In genomic region chr2:61623747-61624146, GRCh38 we compare ENCODE assay signal across 34 cellular contexts.
"Had no signal": no experiment of that assay in that cellular context is flagged by ENCODE, and none has a peak within 500 bp of the region (broad histone marks: within the 10 kb centered on the region; RNA-seq: fewer than 3 reads in every experiment).

No MANE protein-coding gene starts in this region.

- H3K27me3 Mint-ChIP-seq: activated naive CD4-positive, alpha-beta T cell treated with anti-CD3 and anti-CD28 coated beads, Interleukin-2, amount 10 ng/mL, durations not matched to agents 7 days and 5 days; activated naive CD4-positive, alpha-beta T cell treated with anti-CD3 and anti-CD28 coated beads, Interleukin-2, amount 50 U/mL, for 24 hours; activated naive CD8-positive, alpha-beta T cell; activated naive CD8-positive, alpha-beta T cell treated with anti-CD3 and anti-CD28 coated beads for 36 hours; activated naive CD8-positive, alpha-beta T cell treated with anti-CD3 and anti-CD28 coated beads, Interleukin-2, amount 10 ng/mL, durations not matched to agents 7 days and 5 days; activated naive CD8-positive, alpha-beta T cell treated with anti-CD3 and anti-CD28 coated beads, Interleukin-2, amount 50 U/mL, for 24 hours; activated T-cell treated with anti-CD3 and anti-CD28 coated beads, Interleukin-2, amount 50 U/mL, for 24 hours; activated T-helper 17 cell treated with anti-CD3 and anti-CD28 coated beads, Interleukin-2, amount 50 U/mL, for 72 hours; brain; central memory CD8-positive, alpha-beta T cell had no signal

- H3K4me1 Mint-ChIP-seq: activated naive CD4-positive, alpha-beta T cell treated with anti-CD3 and anti-CD28 coated beads, Interleukin-2, amount 10 ng/mL, durations not matched to agents 7 days and 5 days; activated naive CD4-positive, alpha-beta T cell treated with anti-CD3 and anti-CD28 coated beads, Interleukin-2, amount 50 U/mL, for 24 hours; activated naive CD8-positive, alpha-beta T cell treated with anti-CD3 and anti-CD28 coated beads, Interleukin-2, amount 10 ng/mL, durations not matched to agents 7 days and 5 days; activated T-helper 17 cell treated with anti-CD3 and anti-CD28 coated beads, Interleukin-2, amount 50 U/mL, for 72 hours; brain; central memory CD8-positive, alpha-beta T cell had no signal

- H3K9me3 Mint-ChIP-seq: activated naive CD4-positive, alpha-beta T cell treated with anti-CD3 and anti-CD28 coated beads for 36 hours; activated naive CD4-positive, alpha-beta T cell treated with anti-CD3 and anti-CD28 coated beads, Interleukin-2, amount 10 ng/mL, durations not matched to agents 7 days and 5 days; activated naive CD4-positive, alpha-beta T cell treated with anti-CD3 and anti-CD28 coated beads, Interleukin-2, amount 50 U/mL, for 24 hours; activated naive CD4-positive, alpha-beta T cell treated with anti-CD3 and anti-CD28 coated beads, Interleukin-2, amount 50 U/mL, for 72 hours; activated naive CD8-positive, alpha-beta T cell treated with anti-CD3 and anti-CD28 coated beads for 36 hours; activated naive CD8-positive, alpha-beta T cell treated with anti-CD3 and anti-CD28 coated beads, Interleukin-2, amount 10 ng/mL, durations not matched to agents 7 days and 5 days; activated naive CD8-positive, alpha-beta T cell treated with anti-CD3 and anti-CD28 coated beads, Interleukin-2, amount 50 U/mL, for 24 hours; activated T-cell treated with anti-CD3 and anti-CD28 coated beads, Interleukin-2, amount 50 U/mL, for 24 hours; activated T-cell treated with anti-CD3 and anti-CD28 coated beads, Interleukin-2, amount 50 U/mL, for 4 hours; activated T-cell treated with anti-CD3 and anti-CD28 coated beads, Interleukin-2, amount 50 U/mL, for 72 hours; activated T-helper 1 cell treated with anti-CD3 and anti-CD28 coated beads, Interleukin-12 subunit alpha, Interleukin-12 subunit beta, Interleukin-2, Interleukin-4 antibody, amounts not matched to agents 30 ng/mL and 10 ng/mL and 1 ng/mL, durations not matched to agents 14 hours and 24 hours and 36 hours; activated T-helper 17 cell treated with anti-CD3 and anti-CD28 coated beads, Interleukin-2, amount 50 U/mL, for 72 hours; activated T-helper 2 cell treated with anti-CD3 and anti-CD28 coated beads, Interferon-gamma antibody, Interleukin-2, Interleukin-4, amounts not matched to agents 10 μg/mL and 5 μg/mL and 100 μg/mL, durations not matched to agents 14 hours and 24 hours and 36 hours; central memory CD8-positive, alpha-beta T cell had no signal

- H3K4me3 Mint-ChIP-seq: activated naive CD4-positive, alpha-beta T cell treated with anti-CD3 and anti-CD28 coated beads for 36 hours; activated naive CD4-positive, alpha-beta T cell treated with anti-CD3 and anti-CD28 coated beads, Interleukin-2, amount 10 ng/mL, durations not matched to agents 7 days and 5 days; activated naive CD4-positive, alpha-beta T cell treated with anti-CD3 and anti-CD28 coated beads, Interleukin-2, amount 50 U/mL, for 24 hours; activated naive CD8-positive, alpha-beta T cell; activated naive CD8-positive, alpha-beta T cell treated with anti-CD3 and anti-CD28 coated beads for 36 hours; activated naive CD8-positive, alpha-beta T cell treated with anti-CD3 and anti-CD28 coated beads, Interleukin-2, amount 10 ng/mL, durations not matched to agents 7 days and 5 days; activated naive CD8-positive, alpha-beta T cell treated with anti-CD3 and anti-CD28 coated beads, Interleukin-2, amount 50 U/mL, for 24 hours; activated T-cell treated with anti-CD3 and anti-CD28 coated beads, Interleukin-2, amount 50 U/mL, for 24 hours; activated T-cell treated with anti-CD3 and anti-CD28 coated beads, Interleukin-2, amount 50 U/mL, for 4 hours; activated T-cell treated with anti-CD3 and anti-CD28 coated beads, Interleukin-2, amount 50 U/mL, for 72 hours; activated T-helper 1 cell treated with anti-CD3 and anti-CD28 coated beads, Interleukin-12 subunit alpha, Interleukin-12 subunit beta, Interleukin-2, Interleukin-4 antibody, amounts not matched to agents 30 ng/mL and 10 ng/mL and 1 ng/mL, durations not matched to agents 14 hours and 24 hours and 36 hours; activated T-helper 17 cell treated with anti-CD3 and anti-CD28 coated beads, Interleukin-2, amount 50 U/mL, for 72 hours; brain; central memory CD8-positive, alpha-beta T cell had no signal

- H3K36me3 Mint-ChIP-seq: activated naive CD4-positive, alpha-beta T cell treated with anti-CD3 and anti-CD28 coated beads, Interleukin-2, amount 10 ng/mL, durations not matched to agents 7 days and 5 days; activated naive CD4-positive, alpha-beta T cell treated with anti-CD3 and anti-CD28 coated beads, Interleukin-2, amount 50 U/mL, for 24 hours; activated naive CD4-positive, alpha-beta T cell treated with anti-CD3 and anti-CD28 coated beads, Interleukin-2, amount 50 U/mL, for 72 hours; activated naive CD8-positive, alpha-beta T cell; activated naive CD8-positive, alpha-beta T cell treated with anti-CD3 and anti-CD28 coated beads for 36 hours; activated naive CD8-positive, alpha-beta T cell treated with anti-CD3 and anti-CD28 coated beads, Interleukin-2, amount 10 ng/mL, durations not matched to agents 7 days and 5 days; brain had no signal

- H3K27ac Mint-ChIP-seq: activated naive CD4-positive, alpha-beta T cell treated with anti-CD3 and anti-CD28 coated beads for 36 hours; activated naive CD4-positive, alpha-beta T cell treated with anti-CD3 and anti-CD28 coated beads, Interleukin-2, amount 10 ng/mL, durations not matched to agents 7 days and 5 days; activated naive CD4-positive, alpha-beta T cell treated with anti-CD3 and anti-CD28 coated beads, Interleukin-2, amount 50 U/mL, for 24 hours; activated naive CD4-positive, alpha-beta T cell treated with anti-CD3 and anti-CD28 coated beads, Interleukin-2, amount 50 U/mL, for 72 hours; activated naive CD8-positive, alpha-beta T cell; activated naive CD8-positive, alpha-beta T cell treated with anti-CD3 and anti-CD28 coated beads for 36 hours; activated naive CD8-positive, alpha-beta T cell treated with anti-CD3 and anti-CD28 coated beads, Interleukin-2, amount 10 ng/mL, durations not matched to agents 7 days and 5 days; activated naive CD8-positive, alpha-beta T cell treated with anti-CD3 and anti-CD28 coated beads, Interleukin-2, amount 50 U/mL, for 24 hours; activated T-cell treated with anti-CD3 and anti-CD28 coated beads, Interleukin-2, amount 50 U/mL, for 24 hours; activated T-cell treated with anti-CD3 and anti-CD28 coated beads, Interleukin-2, amount 50 U/mL, for 72 hours; activated T-helper 1 cell treated with anti-CD3 and anti-CD28 coated beads, Interleukin-12 subunit alpha, Interleukin-12 subunit beta, Interleukin-2, Interleukin-4 antibody, amounts not matched to agents 30 ng/mL and 10 ng/mL and 1 ng/mL, durations not matched to agents 14 hours and 24 hours and 36 hours; activated T-helper 17 cell treated with anti-CD3 and anti-CD28 coated beads, Interleukin-2, amount 50 U/mL, for 72 hours; activated T-helper 2 cell treated with anti-CD3 and anti-CD28 coated beads, Interferon-gamma antibody, Interleukin-2, Interleukin-4, amounts not matched to agents 10 μg/mL and 5 μg/mL and 100 μg/mL, durations not matched to agents 14 hours and 24 hours and 36 hours; brain had no signal

- DNase-seq: activated effector memory CD4-positive, alpha-beta T cell treated with anti-CD3 and anti-CD28 coated beads, Interleukin-2, amount 50 U/mL, for 16 hours; activated effector memory CD4-positive, alpha-beta T cell treated with Interleukin-2 at 50 U/mL for 16 hours; activated gamma-delta T cell; activated gamma-delta T cell treated with Interleukin-2 at 50 U/mL for 16 hours; activated naive CD4-positive, alpha-beta T cell; activated naive CD4-positive, alpha-beta T cell treated with anti-CD3 and anti-CD28 coated beads for 36 hours; activated naive CD4-positive, alpha-beta T cell treated with anti-CD3 and anti-CD28 coated beads, Interleukin-2, amount 10 ng/mL, durations not matched to agents 7 days and 5 days; activated naive CD4-positive, alpha-beta T cell treated with anti-CD3 and anti-CD28 coated beads, Interleukin-2, amount 50 U/mL, for 16 hours; activated naive CD4-positive, alpha-beta T cell treated with Interleukin-2 at 50 U/mL for 16 hours; activated naive CD8-positive, alpha-beta T cell treated with anti-CD3 and anti-CD28 coated beads for 36 hours; activated naive CD8-positive, alpha-beta T cell treated with anti-CD3 and anti-CD28 coated beads, Interleukin-2, amount 10 ng/mL, durations not matched to agents 7 days and 5 days; activated naive CD8-positive, alpha-beta T cell treated with anti-CD3 and anti-CD28 coated beads, Interleukin-2, amount 50 U/mL, for 24 hours; activated T-cell treated with anti-CD3 and anti-CD28 coated beads, Interleukin-2, amount 50 U/mL, for 1 hour; activated T-cell treated with anti-CD3 and anti-CD28 coated beads, Interleukin-2, amount 50 U/mL, for 24 hours; activated T-cell treated with anti-CD3 and anti-CD28 coated beads, Interleukin-2, amount 50 U/mL, for 4 hours; activated T-cell treated with anti-CD3 and anti-CD28 coated beads, Interleukin-2, amount 50 U/mL, for 48 hours; activated T-cell treated with anti-CD3 and anti-CD28 coated beads, Interleukin-2, amount 50 U/mL, for 72 hours; amniotic stem cell; amygdala; anterior cingulate cortex; aorta; body of pancreas; brain microvascular endothelial cell; caudate nucleus; central memory CD4-positive, alpha-beta T cell; cerebellar nuclear complex had no signal

- ATAC-seq: activated naive CD4-positive, alpha-beta T cell treated with anti-CD3 and anti-CD28 coated beads, Interleukin-2, amount 50 U/mL, for 72 hours; activated naive CD8-positive, alpha-beta T cell treated with anti-CD3 and anti-CD28 coated beads, Interleukin-2, amount 50 U/mL, for 24 hours; activated T-cell treated with anti-CD3 and anti-CD28 coated beads, Interleukin-2, amount 50 U/mL, for 4 hours; activated T-cell treated with anti-CD3 and anti-CD28 coated beads, Interleukin-2, amount 50 U/mL, for 72 hours; activated T-helper 17 cell treated with anti-CD3 and anti-CD28 coated beads, Interleukin-2, amount 50 U/mL, for 72 hours; body of pancreas had no signal
